In genomic region chr4:158020175-158020574, GRCh38 we compare ENCODE assay signal across 10 cellular contexts.
A peak's percentile ranks its signal among the peaks of the same experiment; 100 is the strongest.
DNase-seq lines count a peak whose midpoint lies in the region; ATAC-seq lines count a peak whose summit lies in the region.
"Had no signal": no experiment of that assay in that cellular context is flagged by ENCODE, and none has a peak within 500 bp of the region (broad histone marks: within the 10 kb centered on the region; RNA-seq: fewer than 3 reads in every experiment).

No MANE protein-coding gene starts in this region.

- intact Hi-C loops in Right ventricle myocardium superior (cut with DNase I) (no loop called here), sciatic nerve (cut with DNase I) (no loop called here)

- ATAC-seq in Right ventricle myocardium superior (ENCODE audit: poor library complexity): peak; percentile 68
- ATAC-seq in sciatic nerve: peak; percentile 68
- ATAC-seq in GM21423 (IDR thresholded peaks at IDR 0.05; ENCODE audit: unreplicated experiment): no peak
- ATAC-seq in HG03342 (IDR thresholded peaks at IDR 0.05; ENCODE audit: unreplicated experiment): no peak

- DNase-seq in GM04504 (ENCODE audit: low read depth) (peak; percentile 79), SW480 (ENCODE audit: low spot score) (peak; percentile 18), Right ventricle myocardium superior (no peak), sciatic nerve (ENCODE audit: low spot score) (no peak), NCI-H1048 (lab: John Stamatoyannopoulos, UW) (no peak), NCI-H524 treated with DMSO at 0.1 percent for 48 hours (lab: John Stamatoyannopoulos, UW) (no peak)
- DNase-seq: activated naive CD4-positive, alpha-beta T cell treated with anti-CD3 and anti-CD28 coated beads for 36 hours; spleen had no signal

Comparison
In these comparisons a context has a peak if more than half of its experiments do, and no peak if none do; other contexts are left out.
1. DNase-seq: peak in GM04504 (single experiment) and SW480 (single experiment); none in Right ventricle myocardium superior (single experiment), sciatic nerve (single experiment), NCI-H1048 (single experiment) and NCI-H524 treated with DMSO at 0.1 percent for 48 hours (single experiment).
2. ATAC-seq: peak in Right ventricle myocardium superior (single experiment) and sciatic nerve (single experiment); none in GM21423 (single experiment) and HG03342 (single experiment).